ENCODE assay signal across 8 cellular contexts in genomic region chr20:45987108-45987780, GRCh38. TPM values are rescaled to one million over a fixed set of nuclear protein-coding genes. Genes with fewer than 3 reads are reported as not detected.
DNase-seq lines count a peak whose midpoint lies in the region; ATAC-seq and TF ChIP-seq lines count a peak whose summit lies in the region.

No MANE protein-coding gene starts in this region.

- H3K9me3 Mint-ChIP-seq in Caco-2 (ENCODE audit: unreplicated experiment) (no peaks in the 10 kb centered on the region), neural crest cell (no peaks in the 10 kb centered on the region)

- H3K36me3 Mint-ChIP-seq in Caco-2 (ENCODE audit: insufficient read depth, unreplicated experiment) (no peaks in the 10 kb centered on the region), neural crest cell (ENCODE audit: low read depth) (no peaks in the 10 kb centered on the region)

- in situ Hi-C loops in Panc1 (cut with HindIII; ENCODE audit: low pct_unique_long_range_greater_than_20kb, low sequenced_read_pairs) = no loop called here

- peaks cover 6% of the 10 kb centered on the region for H3K4me1 Mint-ChIP-seq in Caco-2 (ENCODE audit: low read depth, unreplicated experiment)
- no peaks in the 10 kb centered on the region for H3K4me1 Mint-ChIP-seq in neural crest cell

- ATAC-seq in HG02885 (IDR thresholded peaks at IDR 0.05; ENCODE audit: poor library complexity, unreplicated experiment) (peak; percentile 53), Panc1 (peak; percentile 98), GM21515 (IDR thresholded peaks at IDR 0.05; ENCODE audit: unreplicated experiment) (no peak)

- TF ChIP-seq CTCF in Caco-2 (IDR thresholded peaks at IDR 0.05; ENCODE audit: insufficient read depth in 1 of 2, low read depth in 1 of 2, low read length in 1 of 2, severe bottlenecking in 1 of 2, unreplicated experiment in 1 of 2) (peak; percentile 94 to 95), Panc1 (IDR thresholded peaks at IDR 0.05) (peak; percentile 96), esophagus squamous epithelium (IDR thresholded peaks at IDR 0.05) (peak; percentile 55 to 86 (median 74)), neural crest cell (conservative IDR thresholded peaks at IDR 0.05) (peak; percentile 85)

- H3K27me3 Mint-ChIP-seq in Caco-2 (ENCODE audit: insufficient read depth, unreplicated experiment) (peaks cover 7% of the 10 kb centered on the region), neural crest cell (ENCODE audit: low read depth) (peaks cover 34% of the 10 kb centered on the region)

- H3K4me3 Mint-ChIP-seq in Caco-2 (ENCODE audit: unreplicated experiment) (no peak overlapping the region), neural crest cell (no peak overlapping the region)

- intact Hi-C loops in Caco-2 (cut with micrococcal nuclease; ENCODE audit: unreplicated experiment) = loop anchor here (1.0 to 2.0 kb wide), 2 partner anchors 15 to 28 kb away; partner anchors contain the start of gene ZNF335
- intact Hi-C loops in Panc1 (cut with micrococcal nuclease; ENCODE audit: unreplicated experiment) = no loop called here
- intact Hi-C loops in esophagus squamous epithelium (cut with DNase I) = no loop called here

- BruUV-seq in Caco-2 (replicated peaks; lab: Mats Ljungman, UMichigan) = no TSS peak
- BruUV-seq in Panc1 (replicated peaks; lab: Mats Ljungman, UMichigan) = no TSS peak

- POLR2A ChIA-PET in Caco-2 (lab: Charles Lee) = interaction anchor here (1.0 kb wide), 2 partner anchors 17 to 107 kb away, joined by 3 read pairs; no protein-coding TSS in a partner anchor
- POLR2A ChIA-PET in Panc1 (lab: Charles Lee) = interaction anchor here (0.6 kb wide), 1 partner anchor 53 kb away, joined by 5 read pairs; no protein-coding TSS in a partner anchor

- H3K4me1 ChIP-seq in Caco-2 = peaks cover 8% of the 10 kb centered on the region
- peaks cover 2% of the 10 kb centered on the region; the same call in 1 of the 2 replicates for H3K4me1 ChIP-seq in Panc1 (ENCODE audit: control insufficient read depth, insufficient read depth, low read length)
- H3K4me1 ChIP-seq in esophagus squamous epithelium = peaks cover 0 to 10% (median 0%) of the 10 kb centered on the region in 3 donors

- no peaks in the 10 kb centered on the region for H3K9me3 ChIP-seq in Caco-2
- H3K9me3 ChIP-seq in Panc1 (ENCODE audit: control insufficient read depth, insufficient read depth, low read depth, low read length) = no peaks in the 10 kb centered on the region
- no peaks in the 10 kb centered on the region for H3K9me3 ChIP-seq in esophagus squamous epithelium

- no peaks in the 10 kb centered on the region for H3K36me3 ChIP-seq in Caco-2 (ENCODE audit: control insufficient read depth, insufficient read depth, low read length)
- no peaks in the 10 kb centered on the region for H3K36me3 ChIP-seq in Panc1 (ENCODE audit: control insufficient read depth, insufficient read depth, low read length)
- H3K36me3 ChIP-seq in esophagus squamous epithelium = no peaks in the 10 kb centered on the region

- no peak for TF ChIP-seq POLR2A in esophagus squamous epithelium (IDR thresholded peaks at IDR 0.05)

- H3K4me3 ChIP-seq in Caco-2 (ENCODE audit: low read depth, low read length) (no peak overlapping the region), Panc1 (ENCODE audit: low read depth in 2 of 2, low read length in 2 of 2) (no peak overlapping the region), esophagus squamous epithelium (no peak overlapping the region)

- 5 to 10% methylated on average over 7 to 9 of the region's 16 CpGs for WGBS in esophagus squamous epithelium, 2 donors

- H3K27ac Mint-ChIP-seq in Caco-2 (ENCODE audit: unreplicated experiment) (no peak overlapping the region), neural crest cell (ENCODE audit: unreplicated experiment) (no peak overlapping the region)

- H3K27me3 ChIP-seq in Caco-2 (replicated peaks; ENCODE audit: control insufficient read depth, insufficient read depth, low read length) = no peaks in the 10 kb centered on the region
- H3K27me3 ChIP-seq in Panc1 (ENCODE audit: control insufficient read depth, insufficient read depth, low read length) = no peaks in the 10 kb centered on the region
- peaks cover 0 to 37% (median 0%) of the 10 kb centered on the region in 4 donors for H3K27me3 ChIP-seq in esophagus squamous epithelium

- DNase-seq in Caco-2 (peak; percentile 87 to 90), Panc1 (ENCODE audit: low read depth, low spot score) (no peak), esophagus squamous epithelium (lab: John Stamatoyannopoulos, UW) (no peak), neural crest cell (ENCODE audit: low read depth, low spot score) (peak; percentile 78), superior temporal gyrus (ENCODE audit: extremely low spot score) (peak; percentile 71)
- peak; percentile 82 for DNase-seq in activated T-cell treated with anti-CD3 and anti-CD28 coated beads, Interleukin-2, amount 50 U/mL, for 1 hour

- CTCF ChIA-PET in Caco-2 (lab: Charles Lee) (interaction anchor here (0.6 to 2.6 kb wide), 27 partner anchors 8 to 891 kb away, joined by 3 to 20 read pairs (median 4); partner anchors contain the start of genes PCIF1 and ZNF335), Panc1 (lab: Charles Lee) (interaction anchor here (0.5 to 3.7 kb wide), 7 partner anchors 15 to 976 kb away, joined by 3 to 32 read pairs (median 3); partner anchors contain the start of genes CTSA, NEURL2 and ZNF335)

- H3K27ac ChIP-seq in Panc1 (ENCODE audit: low read length) (no peak overlapping the region), esophagus squamous epithelium (no peak overlapping the region)

RNA-seq across cellular contexts. Expression of gene ZNF335, which starts 15.2 kb away (rescaled TPM):
- 35.1 and 38.1 TPM in 2 replicates for total RNA-seq in Caco-2 (2022)
- 31.1 TPM for total RNA-seq in Panc1 (2021; ENCODE audit: unreplicated experiment)
- 25.2 TPM for polyA plus RNA-seq in Panc1 (2012; ENCODE audit: insufficient read length)
- total RNA-seq in esophagus squamous epithelium = 10 to 100 TPM; 10.5 to 22.5 (median 19.8) TPM
- total RNA-seq in neural crest cell = 24.8 and 24.9 TPM in 2 replicates

RNA-seq across cellular contexts. Expression of gene MMP9, which starts 21.5 kb away (rescaled TPM):
- total RNA-seq in Caco-2 (2022) = 0.16 TPM in 1 of 2 replicates, not detected in the other
- 0.26 TPM for total RNA-seq in Panc1 (2021; ENCODE audit: unreplicated experiment)
- polyA plus RNA-seq in Panc1 (2012; ENCODE audit: insufficient read length) = 0.62 TPM
- total RNA-seq in esophagus squamous epithelium = under 1 TPM in 3 of 4 donors, not detected in 1; 0.18 to 0.50 (median 0.38) TPM
- not detected in 2 replicates for total RNA-seq in neural crest cell

RNA-seq across cellular contexts. Expression of gene SLC12A5, which starts 41.8 kb away (rescaled TPM):
- total RNA-seq in Caco-2 (2022) = 0.56 and 1.9 TPM in 2 replicates
- total RNA-seq in Panc1 (2021; ENCODE audit: unreplicated experiment) = 11.8 TPM
- polyA plus RNA-seq in Panc1 (2012; ENCODE audit: insufficient read length) = 29.7 TPM
- total RNA-seq in esophagus squamous epithelium = not detected
- 9.6 and 10.0 TPM in 2 replicates for total RNA-seq in neural crest cell

RNA-seq across cellular contexts. Expression of gene PCIF1, which starts 52.8 kb away (rescaled TPM):
- 66.5 and 75.9 TPM in 2 replicates for total RNA-seq in Caco-2 (2022)
- 24.6 TPM for total RNA-seq in Panc1 (2021; ENCODE audit: unreplicated experiment)
- polyA plus RNA-seq in Panc1 (2012; ENCODE audit: insufficient read length) = 34.8 TPM
- total RNA-seq in esophagus squamous epithelium = 10 to 100 TPM; 10.4 to 36.8 (median 16.4) TPM
- total RNA-seq in neural crest cell = 36.4 and 36.5 TPM in 2 replicates

Comparison
In these comparisons a context has a peak if more than half of its experiments do, and no peak if none do; other contexts are left out.
1. DNase-seq: peak in Caco-2 (2 of 2), activated T-cell treated with anti-CD3 and anti-CD28 coated beads, Interleukin-2, amount 50 U/mL, for 1 hour (single experiment), neural crest cell (single experiment) and superior temporal gyrus (single experiment); none in Panc1 (single experiment) and esophagus squamous epithelium (single experiment).
2. Peak in every context shown above with its lines, with median percentiles within 50 percentile points of each other: CTCF ChIP-seq.